In the genomic region with DNA sequence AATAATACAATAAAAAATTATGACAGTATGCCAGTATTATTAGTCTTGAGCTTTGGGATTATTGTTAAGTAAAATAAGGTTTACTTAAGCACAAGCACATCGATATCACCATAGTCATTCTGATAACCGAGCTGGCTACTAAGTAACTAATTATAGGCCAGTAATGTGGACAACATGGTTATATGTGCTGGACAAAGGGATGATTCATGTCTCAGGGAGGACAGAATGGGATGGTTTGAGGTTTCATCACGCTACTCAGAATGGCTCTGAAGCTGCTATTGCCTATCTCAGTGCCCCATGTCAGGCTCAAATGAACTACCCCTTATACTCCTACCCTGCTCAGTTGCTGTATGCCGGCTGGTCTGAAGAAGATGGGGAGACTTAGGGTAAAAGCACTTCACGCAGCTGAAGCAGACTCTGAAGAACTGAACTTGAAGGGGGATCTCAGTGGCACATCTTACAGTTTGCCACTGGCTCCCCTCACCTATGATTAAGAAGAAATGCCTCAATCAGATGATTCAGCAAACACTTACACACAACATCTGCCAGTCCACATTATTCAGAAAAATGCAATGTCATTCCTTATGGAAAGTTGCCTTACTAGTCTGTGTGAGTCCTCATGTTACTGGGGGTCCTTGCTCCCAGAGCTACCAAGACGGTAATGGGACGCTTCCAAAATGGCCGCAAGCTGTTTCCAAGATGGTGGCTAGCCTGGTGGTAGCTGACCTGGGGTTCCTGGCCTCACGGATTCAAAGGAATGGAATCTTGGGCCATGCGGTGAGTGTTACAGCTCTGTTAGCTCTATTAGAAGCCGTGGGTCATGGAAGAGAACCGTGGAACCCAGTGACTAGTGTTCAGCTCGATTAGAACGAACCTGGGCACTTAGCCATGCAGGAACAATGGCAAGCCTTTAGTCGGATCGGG, we compare ENCODE assay signal across 1 cellular context.
TF ChIP-seq lines count a peak whose summit lies in the region.

No MANE protein-coding gene starts in this region.

TF ChIP-seq in GM12878, 131 proteins besides CTCF, POLR2A, EP300 and RAD21 (continued from another document):
- TF ChIP-seq YY1 (IDR thresholded peaks at IDR 0.05; ENCODE audit: low read depth, low read length) = peak; percentile 43; the same call in 1 of the 2 replicates
